ENCODE assay signal across 20 cellular contexts in genomic region chr5:37251673-37252072, GRCh38. TPM values are rescaled to one million over a fixed set of nuclear protein-coding genes. Genes with fewer than 3 reads are reported as not detected.
DNase-seq lines count a peak whose midpoint lies in the region; ATAC-seq and TF ChIP-seq lines count a peak whose summit lies in the region.
"Had no signal": no experiment of that assay in that cellular context is flagged by ENCODE, and none has a peak within 500 bp of the region (broad histone marks: within the 10 kb centered on the region; RNA-seq: fewer than 3 reads in every experiment).

No MANE protein-coding gene starts in this region.

- H3K9ac ChIP-seq in GM23248 (no peak overlapping the region), Loucy (ENCODE audit: low read depth, low read length, poor library complexity, severe bottlenecking) (no peak overlapping the region)
- H3K9ac ChIP-seq: KMS-11 had no signal

- no peaks in the 10 kb centered on the region for H3K9me2 ChIP-seq in GM23248 (ENCODE audit: insufficient read depth)
- H3K9me2 ChIP-seq in Loucy (replicated peaks; ENCODE audit: low read depth, low read length), result no peaks in the 10 kb centered on the region

- peaks cover 9% of the 10 kb centered on the region for H3F3A ChIP-seq in GM23248 (ENCODE audit: insufficient read depth)
- H3F3A ChIP-seq in Loucy (ENCODE audit: low read depth), result no peaks in the 10 kb centered on the region

- H3K27me3 ChIP-seq in GM23248 (replicated peaks; ENCODE audit: insufficient read depth), result no peaks in the 10 kb centered on the region
- no peaks in the 10 kb centered on the region for H3K27me3 ChIP-seq in Loucy (ENCODE audit: insufficient read depth, low read length, poor library complexity, severe bottlenecking)
- no peaks in the 10 kb centered on the region for H3K27me3 ChIP-seq in brain microvascular endothelial cell (replicated peaks)
- H3K27me3 ChIP-seq: BE2C, MG63, Peyer's patch had no signal

- in situ Hi-C loops in GM23248 (cut with MboI), result no loop called here
- in situ Hi-C loops in brain microvascular endothelial cell (cut with HindIII; ENCODE audit: low pct_ligation_motif_present, low sequenced_read_pairs), result no loop called here

- H3K79me2 ChIP-seq in GM23248 (ENCODE audit: insufficient read depth) (peaks cover 19% of the 10 kb centered on the region), Loucy (ENCODE audit: insufficient read depth, low read length) (no peaks in the 10 kb centered on the region)

- H2AFZ ChIP-seq in GM23248 (0 out of 2 replicates have a peak overlapping the region, but pooled peaks have one; percentile 10), Loucy (ENCODE audit: low read length) (peak overlapping the region; percentile 13; the same call in 1 of the 2 replicates)

- H3K9me3 ChIP-seq in GM23248 (ENCODE audit: low read depth), result no peaks in the 10 kb centered on the region
- no peaks in the 10 kb centered on the region for H3K9me3 ChIP-seq in Loucy (ENCODE audit: insufficient read depth, low read depth, low read length)
- H3K9me3 ChIP-seq: BE2C, HAP-1, MG63 had no signal

- H3K4me3 ChIP-seq in GM23248, result no peak overlapping the region
- no peak overlapping the region for H3K4me3 ChIP-seq in Loucy (ENCODE audit: low read length, poor library complexity, severe bottlenecking)
- H3K4me3 ChIP-seq in choroid plexus epithelial cell (ENCODE audit: low read depth, low read length), result no peak overlapping the region
- H3K4me3 ChIP-seq in retinal pigment epithelial cell (ENCODE audit: low read length), result no peak overlapping the region
- H3K4me3 ChIP-seq in brain microvascular endothelial cell (ENCODE audit: low read depth, low read length), result no peak overlapping the region
- H3K4me3 ChIP-seq: HAP-1, MG63, Peyer's patch had no signal

- DNase-seq in GM23248 (no peak), choroid plexus epithelial cell (ENCODE audit: low read depth) (peak; percentile 43), retinal pigment epithelial cell (ENCODE audit: low read depth) (peak; percentile 27), cortex of kidney (lab: John Stamatoyannopoulos, UW) (no peak), brain microvascular endothelial cell (no peak)
- DNase-seq: BE2C; Calu3; CD4-positive, alpha-beta memory T cell; MG63; NCI-H1092; NCI-H146; NCI-H2081; NCI-H510A; NCI-H774; Peyer's patch had no signal

- no peak overlapping the region for H3K27ac ChIP-seq in GM23248
- H3K27ac ChIP-seq in brain microvascular endothelial cell, result no peak overlapping the region
- H3K27ac ChIP-seq: KMS-11, Peyer's patch had no signal

- H3K36me3 ChIP-seq in GM23248 (ENCODE audit: low read depth) (no peaks in the 10 kb centered on the region), Loucy (ENCODE audit: insufficient read depth, low read length) (no peaks in the 10 kb centered on the region), brain microvascular endothelial cell (replicated peaks) (no peaks in the 10 kb centered on the region)
- H3K36me3 ChIP-seq: BE2C, HAP-1, MG63, Peyer's patch had no signal

- H3K4me2 ChIP-seq in GM23248 (ENCODE audit: unreplicated experiment) (no peak overlapping the region), Loucy (ENCODE audit: low read depth, low read length, poor library complexity, severe bottlenecking) (no peak overlapping the region)
- H3K4me2 ChIP-seq: KMS-11 had no signal

- H4K20me1 ChIP-seq in GM23248 (ENCODE audit: insufficient read depth) (no peaks in the 10 kb centered on the region), Loucy (ENCODE audit: insufficient read depth, low read length, poor library complexity, severe bottlenecking) (peaks cover 3% of the 10 kb centered on the region)

- ATAC-seq in HG02759 (IDR thresholded peaks at IDR 0.05; ENCODE audit: unreplicated experiment), result no peak
- ATAC-seq: Right ventricle myocardium inferior had no signal

- TF ChIP-seq CTCF in Loucy (conservative IDR thresholded peaks at IDR 0.05; ENCODE audit: low read length), result no peak
- TF ChIP-seq CTCF in choroid plexus epithelial cell (conservative IDR thresholded peaks at IDR 0.05; ENCODE audit: low read depth, low read length), result no peak
- TF ChIP-seq CTCF in retinal pigment epithelial cell (conservative IDR thresholded peaks at IDR 0.05; ENCODE audit: low read depth, low read length), result no peak
- TF ChIP-seq CTCF in brain microvascular endothelial cell (IDR thresholded peaks at IDR 0.05; ENCODE audit: low read depth, low read length, missing control alignments), result no peak

- H3K4me1 ChIP-seq in GM23248 (ENCODE audit: insufficient read depth), result peaks cover 16% of the 10 kb centered on the region
- peaks cover 21% of the 10 kb centered on the region for H3K4me1 ChIP-seq in Loucy (ENCODE audit: insufficient read depth, low read length, poor library complexity, severe bottlenecking)
- H3K4me1 ChIP-seq: BE2C had no signal

RNA-seq across cellular contexts. Expression of gene CPLANE1, which starts 2.5 kb away (rescaled TPM):
- total RNA-seq in GM23248 (2014; rRNA removed; shearing (Covaris generic)), result 19.5 and 24.6 TPM in 2 replicates
- 4.9 and 7.5 TPM in 2 replicates for polyA plus RNA-seq in GM23248 (2016; fragmentation: Nextera tagmentation; extraction: Ambion mirVana)

Comparison
In these comparisons a context has a peak if more than half of its experiments do, and no peak if none do; other contexts are left out.
1. DNase-seq: peak in choroid plexus epithelial cell (single experiment) and retinal pigment epithelial cell (single experiment); none in GM23248 (single experiment), cortex of kidney (single experiment) and brain microvascular endothelial cell (single experiment).